16 cellular contexts compared by ENCODE assay signal in genomic region chr7:37149019-37149814, GRCh38.
DNase-seq lines count a peak whose midpoint lies in the region; ATAC-seq, FAIRE-seq and TF ChIP-seq lines count a peak whose summit lies in the region.
"Had no signal": no experiment of that assay in that cellular context is flagged by ENCODE, and none has a peak within 500 bp of the region (broad histone marks: within the 10 kb centered on the region; RNA-seq: fewer than 3 reads in every experiment).

No MANE protein-coding gene starts in this region.

- intact Hi-C loops in CD14-positive monocyte (cut with micrococcal nuclease): no loop called here

- FAIRE-seq in GM12891 (lab: Jason Lieb, UNC) (no peak), H54 (lab: Jason Lieb, UNC) (no peak)

- no peaks in the 10 kb centered on the region for H3K27me3 Mint-ChIP-seq in CD14-positive monocyte (ENCODE audit: low read depth in 3 of 3)
- H3K27me3 Mint-ChIP-seq: activated CD4-positive, alpha-beta memory T cell treated with anti-CD3 and anti-CD28 coated beads for 36 hours; activated naive CD8-positive, alpha-beta T cell treated with anti-CD3 and anti-CD28 coated beads, Interleukin-2, amount 10 ng/mL, durations not matched to agents 7 days and 5 days; IgD-negative memory B cell had no signal

- ATAC-seq in GM21526 (IDR thresholded peaks at IDR 0.05; ENCODE audit: low FRiP score, unreplicated experiment) (peak; percentile 59), HG03460 (IDR thresholded peaks at IDR 0.05; ENCODE audit: unreplicated experiment) (peak; percentile 62), GM19023 (IDR thresholded peaks at IDR 0.05; ENCODE audit: unreplicated experiment) (no peak)

- no peak for TF ChIP-seq POLR2A in GM12891 (IDR thresholded peaks at IDR 0.05; ENCODE audit: low read depth, low read length)
- TF ChIP-seq POLR2A in H54 (IDR thresholded peaks at IDR 0.05; ENCODE audit: low read depth, low read length): no peak

- peaks cover 43 to 50% of the 10 kb centered on the region in 2 donors for H3K36me3 Mint-ChIP-seq in CD14-positive monocyte

- no peak for TF ChIP-seq CTCF in CD14-positive monocyte (IDR thresholded peaks at IDR 0.05)

- peak overlapping the region in 2 of 7 donors; percentile 1 to 27 for H3K27ac Mint-ChIP-seq in CD14-positive monocyte
- H3K27ac Mint-ChIP-seq: activated naive CD8-positive, alpha-beta T cell treated with anti-CD3 and anti-CD28 coated beads, Interleukin-2, amount 10 ng/mL, durations not matched to agents 7 days and 5 days had no signal

- H3K4me1 Mint-ChIP-seq in CD14-positive monocyte: no peaks in the 10 kb centered on the region
- H3K4me1 Mint-ChIP-seq: neural crest cell had no signal

- H3K9me3 Mint-ChIP-seq in CD14-positive monocyte: no peaks in the 10 kb centered on the region
- H3K9me3 Mint-ChIP-seq: activated CD4-positive, alpha-beta memory T cell treated with anti-CD3 and anti-CD28 coated beads for 36 hours; neural crest cell had no signal

- DNase-seq in GM12891 (ENCODE audit: insufficient read length, low spot score): no peak
- DNase-seq in inferior parietal cortex (ENCODE audit: extremely low spot score): peak; percentile 59
- DNase-seq in effector CD8-positive, alpha-beta T cell (lab: John Stamatoyannopoulos, UW): no peak
- DNase-seq in CD14-positive monocyte (ENCODE audit: low spot score): no peak
- no peak for DNase-seq in H54 (ENCODE audit: insufficient read length, low spot score)
- DNase-seq: activated CD4-positive, alpha-beta memory T cell treated with anti-CD3 and anti-CD28 coated beads for 36 hours; activated naive CD8-positive, alpha-beta T cell treated with anti-CD3 and anti-CD28 coated beads, Interleukin-2, amount 10 ng/mL, durations not matched to agents 7 days and 5 days; dermis blood vessel endothelial cell; foreskin melanocyte; PC-9; stimulated activated CD4-positive, alpha-beta T cell treated with anti-CD3 and anti-CD28 coated beads, Interleukin-12 subunit alpha, Interleukin-12 subunit beta, amount 100 ng/mL, for 4 hours had no signal

- H3K4me3 Mint-ChIP-seq in CD14-positive monocyte: no peak overlapping the region
- H3K4me3 Mint-ChIP-seq: activated CD4-positive, alpha-beta memory T cell treated with anti-CD3 and anti-CD28 coated beads for 36 hours; activated naive CD8-positive, alpha-beta T cell treated with anti-CD3 and anti-CD28 coated beads, Interleukin-2, amount 10 ng/mL, durations not matched to agents 7 days and 5 days; IgD-negative memory B cell; neural crest cell had no signal

TF ChIP-seq in GM12891, 5 proteins besides CTCF, POLR2A, EP300 and RAD21:
- TF ChIP-seq POLR2AphosphoS5 (IDR thresholded peaks at IDR 0.05; ENCODE audit: low read depth, low read length): no peak
- TF ChIP-seq TAF1 (IDR thresholded peaks at IDR 0.05; ENCODE audit: low read depth, low read length): no peak
- no peak for TF ChIP-seq SPI1 (IDR thresholded peaks at IDR 0.05; ENCODE audit: low read depth, low read length)
- TF ChIP-seq PAX5 (IDR thresholded peaks at IDR 0.05; ENCODE audit: insufficient read depth, low read length, severe bottlenecking): no peak
- peak; percentile 87 for TF ChIP-seq POU2F2 (IDR thresholded peaks at IDR 0.05; ENCODE audit: low read depth, low read length)
TF ChIP-seq in GM12891: peak in this region for 1.
